Comparison of ENCODE assay signal across 1 cellular context in the genomic region with DNA sequence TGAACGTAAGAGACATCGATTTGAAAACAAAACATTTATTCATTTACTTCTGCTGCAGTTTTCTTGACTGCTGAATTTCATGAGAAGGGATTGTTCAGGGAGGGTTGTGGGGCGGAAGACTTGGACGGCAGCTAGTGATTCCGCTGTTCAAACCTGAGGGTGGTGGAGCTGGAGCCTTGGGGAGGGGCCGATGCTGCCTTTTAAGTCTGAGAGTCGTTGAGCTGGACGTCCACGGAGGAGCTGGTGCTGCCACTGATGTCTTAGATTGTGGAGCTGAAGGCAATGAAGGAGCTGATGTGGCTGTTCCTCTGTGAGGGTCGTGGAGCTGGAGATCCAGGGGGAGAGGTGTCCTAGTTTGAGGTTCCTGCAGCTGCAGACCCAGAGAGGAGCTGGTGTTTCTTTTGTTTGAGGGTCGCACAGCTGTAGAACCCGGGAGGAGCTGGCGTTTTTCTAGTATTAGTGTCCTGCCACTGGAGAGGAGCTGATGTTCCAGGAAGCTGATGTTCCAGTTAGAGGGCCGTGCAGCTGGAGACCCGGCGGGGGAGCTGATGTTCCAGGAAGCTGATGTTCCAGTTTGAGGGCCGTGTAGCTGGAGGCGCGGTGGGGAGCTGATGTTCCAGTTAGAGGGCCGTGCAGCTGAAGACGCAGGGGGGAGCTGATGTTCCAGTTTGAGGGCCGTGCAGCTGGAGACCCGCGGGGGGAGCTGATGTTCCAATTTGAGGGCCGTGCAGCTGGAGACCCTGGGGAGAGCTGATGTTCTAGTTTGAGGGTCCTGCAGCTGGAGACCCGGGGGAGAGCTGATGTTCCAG.
TF ChIP-seq lines count a peak whose summit lies in the region.

No MANE protein-coding gene starts in this region.

TF ChIP-seq in HepG2, 621 proteins besides CTCF, POLR2A, EP300 and RAD21 (continued from another document and continues in another):
- TF ChIP-seq, protein P1, sequence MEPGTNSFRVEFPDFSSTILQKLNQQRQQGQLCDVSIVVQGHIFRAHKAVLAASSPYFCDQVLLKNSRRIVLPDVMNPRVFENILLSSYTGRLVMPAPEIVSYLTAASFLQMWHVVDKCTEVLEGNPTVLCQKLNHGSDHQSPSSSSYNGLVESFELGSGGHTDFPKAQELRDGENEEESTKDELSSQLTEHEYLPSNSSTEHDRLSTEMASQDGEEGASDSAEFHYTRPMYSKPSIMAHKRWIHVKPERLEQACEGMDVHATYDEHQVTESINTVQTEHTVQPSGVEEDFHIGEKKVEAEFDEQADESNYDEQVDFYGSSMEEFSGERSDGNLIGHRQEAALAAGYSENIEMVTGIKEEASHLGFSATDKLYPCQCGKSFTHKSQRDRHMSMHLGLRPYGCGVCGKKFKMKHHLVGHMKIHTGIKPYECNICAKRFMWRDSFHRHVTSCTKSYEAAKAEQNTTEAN (CRISPR knock-in tag; conservative IDR thresholded peaks at IDR 0.05), result no peak
- no peak for TF ChIP-seq RBM39 (IDR thresholded peaks at IDR 0.05; ENCODE audit: low read depth, low read length, poor library complexity, severe bottlenecking)
- TF ChIP-seq KLF12 (CRISPR knock-in tag; IDR thresholded peaks at IDR 0.05; ENCODE audit: borderline replicate concordance), result no peak
- TF ChIP-seq ZNF746 (CRISPR knock-in tag; IDR thresholded peaks at IDR 0.05), result no peak
- TF ChIP-seq GZF1 (CRISPR knock-in tag; IDR thresholded peaks at IDR 0.05), result 0 out of 2 replicates have a peak, but pooled peaks have one; percentile 47
- TF ChIP-seq TOE1 (CRISPR knock-in tag; IDR thresholded peaks at IDR 0.05), result no peak
- no peak for TF ChIP-seq HOXA9 (CRISPR knock-in tag; IDR thresholded peaks at IDR 0.05; ENCODE audit: borderline replicate concordance)
- TF ChIP-seq, protein P2, sequence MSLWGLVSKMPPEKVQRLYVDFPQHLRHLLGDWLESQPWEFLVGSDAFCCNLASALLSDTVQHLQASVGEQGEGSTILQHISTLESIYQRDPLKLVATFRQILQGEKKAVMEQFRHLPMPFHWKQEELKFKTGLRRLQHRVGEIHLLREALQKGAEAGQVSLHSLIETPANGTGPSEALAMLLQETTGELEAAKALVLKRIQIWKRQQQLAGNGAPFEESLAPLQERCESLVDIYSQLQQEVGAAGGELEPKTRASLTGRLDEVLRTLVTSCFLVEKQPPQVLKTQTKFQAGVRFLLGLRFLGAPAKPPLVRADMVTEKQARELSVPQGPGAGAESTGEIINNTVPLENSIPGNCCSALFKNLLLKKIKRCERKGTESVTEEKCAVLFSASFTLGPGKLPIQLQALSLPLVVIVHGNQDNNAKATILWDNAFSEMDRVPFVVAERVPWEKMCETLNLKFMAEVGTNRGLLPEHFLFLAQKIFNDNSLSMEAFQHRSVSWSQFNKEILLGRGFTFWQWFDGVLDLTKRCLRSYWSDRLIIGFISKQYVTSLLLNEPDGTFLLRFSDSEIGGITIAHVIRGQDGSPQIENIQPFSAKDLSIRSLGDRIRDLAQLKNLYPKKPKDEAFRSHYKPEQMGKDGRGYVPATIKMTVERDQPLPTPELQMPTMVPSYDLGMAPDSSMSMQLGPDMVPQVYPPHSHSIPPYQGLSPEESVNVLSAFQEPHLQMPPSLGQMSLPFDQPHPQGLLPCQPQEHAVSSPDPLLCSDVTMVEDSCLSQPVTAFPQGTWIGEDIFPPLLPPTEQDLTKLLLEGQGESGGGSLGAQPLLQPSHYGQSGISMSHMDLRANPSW (CRISPR knock-in tag; IDR thresholded peaks at IDR 0.05; ENCODE audit: borderline replicate concordance), result no peak
- TF ChIP-seq ZNF44 (CRISPR knock-in tag; IDR thresholded peaks at IDR 0.05), result no peak
- no peak for TF ChIP-seq NR1H2 (CRISPR knock-in tag; IDR thresholded peaks at IDR 0.05; ENCODE audit: borderline replicate concordance, low read depth)
- no peak for TF ChIP-seq NFE2L2 (IDR thresholded peaks at IDR 0.05; ENCODE audit: low read length)
- TF ChIP-seq TAF15 (IDR thresholded peaks at IDR 0.05; ENCODE audit: low read depth, low read length, poor library complexity, severe bottlenecking), result no peak
- TF ChIP-seq ZNF460 (CRISPR knock-in tag; IDR thresholded peaks at IDR 0.05; ENCODE audit: borderline replicate concordance), result no peak
- TF ChIP-seq, protein P3, sequence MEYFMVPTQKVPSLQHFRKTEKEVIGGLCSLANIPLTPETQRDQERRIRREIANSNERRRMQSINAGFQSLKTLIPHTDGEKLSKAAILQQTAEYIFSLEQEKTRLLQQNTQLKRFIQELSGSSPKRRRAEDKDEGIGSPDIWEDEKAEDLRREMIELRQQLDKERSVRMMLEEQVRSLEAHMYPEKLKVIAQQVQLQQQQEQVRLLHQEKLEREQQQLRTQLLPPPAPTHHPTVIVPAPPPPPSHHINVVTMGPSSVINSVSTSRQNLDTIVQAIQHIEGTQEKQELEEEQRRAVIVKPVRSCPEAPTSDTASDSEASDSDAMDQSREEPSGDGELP (IDR thresholded peaks at IDR 0.05; ENCODE audit: borderline replicate concordance, low read depth), result peak; percentile 54; the same call in 1 of the 2 replicates
- TF ChIP-seq ZNF577 (CRISPR knock-in tag; IDR thresholded peaks at IDR 0.05; ENCODE audit: borderline replicate concordance, low read depth), result 0 out of 2 replicates have a peak, but pooled peaks have one; percentile 21
- no peak for TF ChIP-seq ZNF138 (CRISPR knock-in tag; IDR thresholded peaks at IDR 0.05; ENCODE audit: low read depth)
- TF ChIP-seq, protein P4, sequence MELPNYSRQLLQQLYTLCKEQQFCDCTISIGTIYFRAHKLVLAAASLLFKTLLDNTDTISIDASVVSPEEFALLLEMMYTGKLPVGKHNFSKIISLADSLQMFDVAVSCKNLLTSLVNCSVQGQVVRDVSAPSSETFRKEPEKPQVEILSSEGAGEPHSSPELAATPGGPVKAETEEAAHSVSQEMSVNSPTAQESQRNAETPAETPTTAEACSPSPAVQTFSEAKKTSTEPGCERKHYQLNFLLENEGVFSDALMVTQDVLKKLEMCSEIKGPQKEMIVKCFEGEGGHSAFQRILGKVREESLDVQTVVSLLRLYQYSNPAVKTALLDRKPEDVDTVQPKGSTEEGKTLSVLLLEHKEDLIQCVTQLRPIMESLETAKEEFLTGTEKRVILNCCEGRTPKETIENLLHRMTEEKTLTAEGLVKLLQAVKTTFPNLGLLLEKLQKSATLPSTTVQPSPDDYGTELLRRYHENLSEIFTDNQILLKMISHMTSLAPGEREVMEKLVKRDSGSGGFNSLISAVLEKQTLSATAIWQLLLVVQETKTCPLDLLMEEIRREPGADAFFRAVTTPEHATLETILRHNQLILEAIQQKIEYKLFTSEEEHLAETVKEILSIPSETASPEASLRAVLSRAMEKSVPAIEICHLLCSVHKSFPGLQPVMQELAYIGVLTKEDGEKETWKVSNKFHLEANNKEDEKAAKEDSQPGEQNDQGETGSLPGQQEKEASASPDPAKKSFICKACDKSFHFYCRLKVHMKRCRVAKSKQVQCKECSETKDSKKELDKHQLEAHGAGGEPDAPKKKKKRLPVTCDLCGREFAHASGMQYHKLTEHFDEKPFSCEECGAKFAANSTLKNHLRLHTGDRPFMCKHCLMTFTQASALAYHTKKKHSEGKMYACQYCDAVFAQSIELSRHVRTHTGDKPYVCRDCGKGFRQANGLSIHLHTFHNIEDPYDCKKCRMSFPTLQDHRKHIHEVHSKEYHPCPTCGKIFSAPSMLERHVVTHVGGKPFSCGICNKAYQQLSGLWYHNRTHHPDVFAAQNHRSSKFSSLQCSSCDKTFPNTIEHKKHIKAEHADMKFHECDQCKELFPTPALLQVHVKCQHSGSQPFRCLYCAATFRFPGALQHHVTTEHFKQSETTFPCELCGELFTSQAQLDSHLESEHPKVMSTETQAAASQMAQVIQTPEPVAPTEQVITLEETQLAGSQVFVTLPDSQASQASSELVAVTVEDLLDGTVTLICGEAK (IDR thresholded peaks at IDR 0.05), result no peak
- TF ChIP-seq, protein P4 (CRISPR knock-in tag; IDR thresholded peaks at IDR 0.05), result no peak; the same call in 1 of the 2 replicates
- TF ChIP-seq, protein P5, sequence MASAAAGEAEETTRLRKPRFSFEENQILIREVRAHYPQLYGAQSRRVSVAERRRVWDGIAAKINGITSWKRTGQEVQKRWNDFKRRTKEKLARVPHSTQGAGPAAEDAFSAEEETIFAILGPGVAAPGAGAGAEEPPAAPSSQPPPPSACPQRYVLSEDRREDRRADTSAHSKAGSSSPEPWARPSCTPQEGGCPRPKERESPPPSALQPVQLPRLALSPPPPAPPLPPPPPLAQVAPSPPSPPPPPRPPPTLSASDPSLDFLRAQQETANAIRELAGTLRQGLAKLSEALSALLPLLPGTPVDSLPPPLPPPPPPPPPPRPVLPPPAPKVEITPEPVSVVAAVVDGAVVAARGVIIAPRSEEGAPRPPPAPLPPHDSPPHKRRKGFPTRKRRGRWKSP (CRISPR knock-in tag; IDR thresholded peaks at IDR 0.05), result no peak
- no peak for TF ChIP-seq ZNF569 (CRISPR knock-in tag; IDR thresholded peaks at IDR 0.05; ENCODE audit: borderline replicate concordance)
- TF ChIP-seq ZNF484 (CRISPR knock-in tag; IDR thresholded peaks at IDR 0.05; ENCODE audit: borderline replicate concordance, low read depth), result no peak
- TF ChIP-seq ZNF850 (CRISPR knock-in tag; conservative IDR thresholded peaks at IDR 0.05), result no peak
- TF ChIP-seq NFRKB (IDR thresholded peaks at IDR 0.05), result no peak
- no peak for TF ChIP-seq SP2 (CRISPR knock-in tag; IDR thresholded peaks at IDR 0.05)
- TF ChIP-seq SIX1 (CRISPR knock-in tag; IDR thresholded peaks at IDR 0.05; ENCODE audit: borderline replicate concordance), result no peak
- no peak for TF ChIP-seq MAFG (CRISPR knock-in tag; IDR thresholded peaks at IDR 0.05)
- 0 out of 2 replicates have a peak, but pooled peaks have one; percentile 36 for TF ChIP-seq ZNF430 (CRISPR knock-in tag; IDR thresholded peaks at IDR 0.05)
- no peak for TF ChIP-seq FOXK2 (IDR thresholded peaks at IDR 0.05)
- TF ChIP-seq ZNF839 (CRISPR knock-in tag; IDR thresholded peaks at IDR 0.05; ENCODE audit: borderline replicate concordance), result no peak
- no peak for TF ChIP-seq ARID2 (CRISPR knock-in tag; IDR thresholded peaks at IDR 0.05; ENCODE audit: borderline replicate concordance)
- TF ChIP-seq ZNF788 (CRISPR knock-in tag; IDR thresholded peaks at IDR 0.05; ENCODE audit: borderline replicate concordance), result peak; percentile 28; the same call in 1 of the 2 replicates
- TF ChIP-seq, protein P6, sequence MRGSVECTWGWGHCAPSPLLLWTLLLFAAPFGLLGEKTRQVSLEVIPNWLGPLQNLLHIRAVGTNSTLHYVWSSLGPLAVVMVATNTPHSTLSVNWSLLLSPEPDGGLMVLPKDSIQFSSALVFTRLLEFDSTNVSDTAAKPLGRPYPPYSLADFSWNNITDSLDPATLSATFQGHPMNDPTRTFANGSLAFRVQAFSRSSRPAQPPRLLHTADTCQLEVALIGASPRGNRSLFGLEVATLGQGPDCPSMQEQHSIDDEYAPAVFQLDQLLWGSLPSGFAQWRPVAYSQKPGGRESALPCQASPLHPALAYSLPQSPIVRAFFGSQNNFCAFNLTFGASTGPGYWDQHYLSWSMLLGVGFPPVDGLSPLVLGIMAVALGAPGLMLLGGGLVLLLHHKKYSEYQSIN (CRISPR knock-in tag; IDR thresholded peaks at IDR 0.05; ENCODE audit: borderline replicate concordance), result no peak
- no peak for TF ChIP-seq GLI4 (CRISPR knock-in tag; IDR thresholded peaks at IDR 0.05; ENCODE audit: borderline replicate concordance)
- TF ChIP-seq ZNF510 (CRISPR knock-in tag; IDR thresholded peaks at IDR 0.05; ENCODE audit: low read depth), result no peak
- no peak for TF ChIP-seq ZNF768 (CRISPR knock-in tag; IDR thresholded peaks at IDR 0.05)
- no peak for TF ChIP-seq ZNF17 (CRISPR knock-in tag; IDR thresholded peaks at IDR 0.05)
- TF ChIP-seq, protein P7, sequence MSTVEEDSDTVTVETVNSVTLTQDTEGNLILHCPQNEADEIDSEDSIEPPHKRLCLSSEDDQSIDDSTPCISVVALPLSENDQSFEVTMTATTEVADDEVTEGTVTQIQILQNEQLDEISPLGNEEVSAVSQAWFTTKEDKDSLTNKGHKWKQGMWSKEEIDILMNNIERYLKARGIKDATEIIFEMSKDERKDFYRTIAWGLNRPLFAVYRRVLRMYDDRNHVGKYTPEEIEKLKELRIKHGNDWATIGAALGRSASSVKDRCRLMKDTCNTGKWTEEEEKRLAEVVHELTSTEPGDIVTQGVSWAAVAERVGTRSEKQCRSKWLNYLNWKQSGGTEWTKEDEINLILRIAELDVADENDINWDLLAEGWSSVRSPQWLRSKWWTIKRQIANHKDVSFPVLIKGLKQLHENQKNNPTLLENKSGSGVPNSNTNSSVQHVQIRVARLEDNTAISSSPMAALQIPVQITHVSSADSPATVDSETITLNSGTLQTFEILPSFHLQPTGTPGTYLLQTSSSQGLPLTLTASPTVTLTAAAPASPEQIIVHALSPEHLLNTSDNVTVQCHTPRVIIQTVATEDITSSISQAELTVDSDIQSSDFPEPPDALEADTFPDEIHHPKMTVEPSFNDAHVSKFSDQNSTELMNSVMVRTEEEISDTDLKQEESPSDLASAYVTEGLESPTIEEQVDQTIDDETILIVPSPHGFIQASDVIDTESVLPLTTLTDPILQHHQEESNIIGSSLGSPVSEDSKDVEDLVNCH (CRISPR knock-in tag; IDR thresholded peaks at IDR 0.05), result no peak
- no peak for TF ChIP-seq ZNF790 (CRISPR knock-in tag; IDR thresholded peaks at IDR 0.05; ENCODE audit: borderline replicate concordance)
- TF ChIP-seq, protein P8, sequence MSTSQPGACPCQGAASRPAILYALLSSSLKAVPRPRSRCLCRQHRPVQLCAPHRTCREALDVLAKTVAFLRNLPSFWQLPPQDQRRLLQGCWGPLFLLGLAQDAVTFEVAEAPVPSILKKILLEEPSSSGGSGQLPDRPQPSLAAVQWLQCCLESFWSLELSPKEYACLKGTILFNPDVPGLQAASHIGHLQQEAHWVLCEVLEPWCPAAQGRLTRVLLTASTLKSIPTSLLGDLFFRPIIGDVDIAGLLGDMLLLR (CRISPR knock-in tag; IDR thresholded peaks at IDR 0.05), result no peak
- 0 out of 2 replicates have a peak, but pooled peaks have one; percentile 33 for TF ChIP-seq ZMYM2 (CRISPR knock-in tag; IDR thresholded peaks at IDR 0.05)
- TF ChIP-seq ZNF207 (IDR thresholded peaks at IDR 0.05; ENCODE audit: borderline replicate concordance), result no peak
